18 cellular contexts compared by ENCODE assay signal in the genomic region with DNA sequence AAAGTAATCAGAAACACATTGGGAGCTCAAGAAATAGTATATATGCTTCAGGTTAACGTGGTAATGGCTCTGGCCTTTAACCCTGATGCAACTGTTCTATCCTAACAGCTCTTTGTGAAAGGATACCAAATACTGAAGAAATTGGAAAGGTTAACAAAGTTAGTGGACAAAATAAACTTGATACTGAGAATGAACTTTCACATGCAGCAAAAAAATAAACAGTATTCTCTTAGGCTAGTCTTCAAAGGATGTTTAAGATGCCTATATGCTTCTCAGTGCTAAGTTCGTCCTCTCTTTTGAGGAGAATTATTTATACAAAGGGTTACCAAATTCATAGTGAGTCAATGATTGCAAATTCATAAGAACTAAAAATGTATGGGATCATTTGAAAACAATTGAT.
DNase-seq lines count a peak whose midpoint lies in the region; ATAC-seq, FAIRE-seq and TF ChIP-seq lines count a peak whose summit lies in the region.
"Had no signal": no experiment of that assay in that cellular context is flagged by ENCODE, and none has a peak within 500 bp of the region (broad histone marks: within the 10 kb centered on the region; RNA-seq: fewer than 3 reads in every experiment).

No MANE protein-coding gene starts in this region.

- TF ChIP-seq RAD21 in IMR-90 (IDR thresholded peaks at IDR 0.05; ENCODE audit: low read length): no peak

- H2BK15ac ChIP-seq in IMR-90 (ENCODE audit: low read depth, low read length): no peak overlapping the region

- H2AFZ ChIP-seq in IMR-90 (replicated peaks; ENCODE audit: low read length, poor library complexity) (no peak overlapping the region), OCI-LY7 (ENCODE audit: low read length) (no peak overlapping the region)
- H2AFZ ChIP-seq: GM23248 had no signal

- H3K79me1 ChIP-seq in IMR-90 (ENCODE audit: low read depth in 1 of 2, low read length in 2 of 2): no peaks in the 10 kb centered on the region

- H3K4me3 ChIP-seq in IMR-90 (ENCODE audit: insufficient read depth, low read depth, low read length): no peak overlapping the region
- H3K4me3 ChIP-seq in OCI-LY7 (ENCODE audit: low read depth, low read length, poor library complexity, severe bottlenecking): no peak overlapping the region
- H3K4me3 ChIP-seq: GM23248 had no signal

- H2AK9ac ChIP-seq in IMR-90 (replicated peaks; ENCODE audit: low read depth, low read length, poor library complexity): no peak overlapping the region

- ATAC-seq in IMR-90 (ENCODE audit: low read depth): peak; percentile 42

- H3K36me3 ChIP-seq in IMR-90 (ENCODE audit: control insufficient read depth, insufficient read depth, low read length): no peaks in the 10 kb centered on the region
- no peaks in the 10 kb centered on the region for H3K36me3 ChIP-seq in OCI-LY7 (ENCODE audit: insufficient read depth, low read length)

- H4K20me1 ChIP-seq in IMR-90 (ENCODE audit: insufficient read depth, low read length) (no peaks in the 10 kb centered on the region), OCI-LY7 (ENCODE audit: insufficient read depth, low read length) (no peaks in the 10 kb centered on the region)

- peak overlapping the region; percentile 59 for H2BK5ac ChIP-seq in IMR-90 (ENCODE audit: low read depth, low read length, poor library complexity, severe bottlenecking)

- TF ChIP-seq CTCF in IMR-90 (conservative IDR thresholded peaks at IDR 0.05; ENCODE audit: low read depth, low read length) (no peak), OCI-LY7 (conservative IDR thresholded peaks at IDR 0.05; ENCODE audit: low read length) (no peak)

- H3K9me1 ChIP-seq in IMR-90 (ENCODE audit: insufficient read depth, low read length): no peaks in the 10 kb centered on the region

- intact Hi-C loops in IMR-90 (cut with micrococcal nuclease) (loop anchor here (5.0 kb wide), 1 partner anchor 189 kb away; no protein-coding TSS in a partner anchor), OCI-LY7 (cut with micrococcal nuclease; ENCODE audit: unreplicated experiment) (no loop called here)

- no peak overlapping the region for H4K91ac ChIP-seq in IMR-90 (ENCODE audit: insufficient read depth, low read depth, low read length)

- CTCF ChIA-PET in IMR-90 (lab: Yijun Ruan, JAX): interaction anchor here (0.7 kb wide), 1 partner anchor 9 kb away, joined by 3 read pairs; no protein-coding TSS in a partner anchor
- CTCF ChIA-PET in OCI-LY7 (lab: Charles Lee; ENCODE audit: unreplicated experiment): no interaction called here

- peaks cover 1% of the 10 kb centered on the region for H3K4me1 ChIP-seq in IMR-90 (ENCODE audit: control insufficient read depth, insufficient read depth, low read length)
- H3K4me1 ChIP-seq in OCI-LY7 (ENCODE audit: insufficient read depth, low read length, poor library complexity, severe bottlenecking): no peaks in the 10 kb centered on the region

- H3K4me2 ChIP-seq in IMR-90 (ENCODE audit: low read depth, low read length): peak overlapping the region; percentile 39; the same call in 1 of the 2 replicates
- H3K4me2 ChIP-seq in OCI-LY7 (ENCODE audit: low read length): no peak overlapping the region

- H4K8ac ChIP-seq in IMR-90 (ENCODE audit: low read depth in 2 of 2, low read length in 2 of 2): no peak overlapping the region; a peak in 1 of 4 replicates

- H3K56ac ChIP-seq in IMR-90 (ENCODE audit: extremely low read depth, insufficient read depth, low read length): no peak overlapping the region; the same call in 1 of the 2 replicates

- H3K27me3 ChIP-seq in IMR-90 (ENCODE audit: control insufficient read depth, insufficient read depth, low read length): no peaks in the 10 kb centered on the region

- H3K18ac ChIP-seq in IMR-90 (ENCODE audit: low read depth, low read length): no peak overlapping the region; the same call in 1 of the 2 replicates

- TF ChIP-seq POLR2A in IMR-90 (IDR thresholded peaks at IDR 0.05; ENCODE audit: low read depth, low read length): no peak

- no peak for FAIRE-seq in GM19239 (lab: Jason Lieb, UNC)
- FAIRE-seq: GM12892, H1 had no signal

- peak; percentile 62 for DNase-seq in IMR-90
- DNase-seq in fibroblast of gingiva (ENCODE audit: low read depth): peak; percentile 23
- peak; percentile 53 for DNase-seq in iris pigment epithelial cell (ENCODE audit: low read depth)
- DNase-seq in NCI-H345 treated with DMSO at 0.1 percent for 48 hours (lab: John Stamatoyannopoulos, UW; ENCODE audit: unreplicated experiment): no peak
- DNase-seq in GM19239 (ENCODE audit: insufficient read length, low spot score): no peak
- DNase-seq in OCI-LY7 (ENCODE audit: low spot score): no peak
- no peak for DNase-seq in glomerular visceral epithelial cell (ENCODE audit: extremely low spot score)
- DNase-seq: C1 segment of cervical spinal cord; Calu3; CD4-positive, alpha-beta memory T cell; COR-L47; DMS53; DMS79 treated with DMSO at 0.1 percent for 48 hours; GM23248; H9; HFFc6 had no signal

- no CpG with 5 or more reads among the region's 2 CpGs for WGBS in IMR-90 (ENCODE audit: extremely low coverage in 2 of 2, insufficient read length in 1 of 2), 2 experiments

- H4K5ac ChIP-seq in IMR-90 (ENCODE audit: low read depth, low read length): peak overlapping the region; percentile 53; the same call in 1 of the 2 replicates

- H3K9ac ChIP-seq in IMR-90 (ENCODE audit: low read depth, low read length): no peak overlapping the region
- H3K9ac ChIP-seq: GM23248 had no signal

- no peak overlapping the region for H3K4ac ChIP-seq in IMR-90 (ENCODE audit: low read depth, low read length)

- BruUV-seq in IMR-90 (replicated peaks; lab: Mats Ljungman, UMichigan) (no TSS peak), OCI-LY7 (replicated peaks; lab: Mats Ljungman, UMichigan) (no TSS peak)

- H3K9me2 ChIP-seq in OCI-LY7 (ENCODE audit: insufficient read depth, low read length): no peaks in the 10 kb centered on the region

- no peak overlapping the region for H2AK5ac ChIP-seq in IMR-90 (ENCODE audit: low read depth, low read length)

- dilution Hi-C loops in IMR-90 (cut with HindIII; ENCODE audit: low sequenced_read_pairs, unreplicated experiment): no loop called here

- no peaks in the 10 kb centered on the region for H3K79me2 ChIP-seq in OCI-LY7 (ENCODE audit: insufficient read depth, low read depth, low read length)

- in situ Hi-C loops in IMR-90 (cut with MboI; ENCODE audit: low sequenced_read_pairs): no loop called here

- no peak overlapping the region for H3K23ac ChIP-seq in IMR-90 (ENCODE audit: low read depth, low read length)

- no peak overlapping the region for H2BK120ac ChIP-seq in IMR-90 (ENCODE audit: low read depth, low read length)

- H2BK20ac ChIP-seq in IMR-90 (ENCODE audit: low read depth, low read length): peak overlapping the region; percentile 32

- no peak overlapping the region for H3K27ac ChIP-seq in IMR-90 (ENCODE audit: insufficient read depth, low read length)
- no peak overlapping the region for H3K27ac ChIP-seq in OCI-LY7 (ENCODE audit: low read depth, low read length, poor library complexity, severe bottlenecking)
- H3K27ac ChIP-seq: GM23248 had no signal

- POLR2A ChIA-PET in IMR-90 (lab: Charles Lee; ENCODE audit: unreplicated experiment) (no interaction called here), OCI-LY7 (lab: Charles Lee) (interaction anchor here (1.0 kb wide), 1 partner anchor 13 kb away, joined by 3 read pairs; no protein-coding TSS in a partner anchor)

- H3K14ac ChIP-seq in IMR-90 (replicated peaks; ENCODE audit: low read depth, low read length): no peak overlapping the region

- no peaks in the 10 kb centered on the region for H3K9me3 ChIP-seq in IMR-90 (ENCODE audit: control insufficient read depth, insufficient read depth, low read length)
- no peaks in the 10 kb centered on the region for H3K9me3 ChIP-seq in OCI-LY7 (ENCODE audit: low read length)

TF ChIP-seq in IMR-90, 13 proteins besides CTCF, POLR2A, EP300 and RAD21:
- no peak for TF ChIP-seq USF2 (IDR thresholded peaks at IDR 0.05; ENCODE audit: low read depth, low read length)
- no peak for TF ChIP-seq CHD1 (IDR thresholded peaks at IDR 0.05; ENCODE audit: low read depth, low read length)
- TF ChIP-seq SMC3 (IDR thresholded peaks at IDR 0.05; ENCODE audit: low read depth, low read length): no peak
- no peak for TF ChIP-seq NFE2L2 (IDR thresholded peaks at IDR 0.05; ENCODE audit: low read depth, low read length)
- no peak for TF ChIP-seq MXI1 (IDR thresholded peaks at IDR 0.05; ENCODE audit: borderline replicate concordance, low read depth, low read length)
- TF ChIP-seq RCOR1 (IDR thresholded peaks at IDR 0.05; ENCODE audit: insufficient replicate concordance, low read length): no peak
- no peak for TF ChIP-seq MAZ (IDR thresholded peaks at IDR 0.05; ENCODE audit: borderline replicate concordance, low read depth, low read length)
- TF ChIP-seq RFX5 (IDR thresholded peaks at IDR 0.05; ENCODE audit: low read depth, low read length): no peak
- no peak for TF ChIP-seq BHLHE40 (IDR thresholded peaks at IDR 0.05; ENCODE audit: low read depth, low read length)
- TF ChIP-seq FOS (IDR thresholded peaks at IDR 0.05; ENCODE audit: low read depth, low read length): no peak
- TF ChIP-seq, protein P1, sequence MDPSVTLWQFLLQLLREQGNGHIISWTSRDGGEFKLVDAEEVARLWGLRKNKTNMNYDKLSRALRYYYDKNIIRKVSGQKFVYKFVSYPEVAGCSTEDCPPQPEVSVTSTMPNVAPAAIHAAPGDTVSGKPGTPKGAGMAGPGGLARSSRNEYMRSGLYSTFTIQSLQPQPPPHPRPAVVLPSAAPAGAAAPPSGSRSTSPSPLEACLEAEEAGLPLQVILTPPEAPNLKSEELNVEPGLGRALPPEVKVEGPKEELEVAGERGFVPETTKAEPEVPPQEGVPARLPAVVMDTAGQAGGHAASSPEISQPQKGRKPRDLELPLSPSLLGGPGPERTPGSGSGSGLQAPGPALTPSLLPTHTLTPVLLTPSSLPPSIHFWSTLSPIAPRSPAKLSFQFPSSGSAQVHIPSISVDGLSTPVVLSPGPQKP (IDR thresholded peaks at IDR 0.05; ENCODE audit: borderline replicate concordance, low read depth, low read length): no peak
- TF ChIP-seq CEBPB (IDR thresholded peaks at IDR 0.05; ENCODE audit: low read depth, low read length): no peak

Comparison
In these comparisons a context has a peak if more than half of its experiments do, and no peak if none do; other contexts are left out.
1. DNase-seq: peak in IMR-90 (single experiment), fibroblast of gingiva (single experiment) and iris pigment epithelial cell (single experiment); none in NCI-H345 treated with DMSO at 0.1 percent for 48 hours (single experiment), GM19239 (single experiment), OCI-LY7 (single experiment) and glomerular visceral epithelial cell (single experiment).